ENCODE assay signal across 10 cellular contexts in the genomic region with DNA sequence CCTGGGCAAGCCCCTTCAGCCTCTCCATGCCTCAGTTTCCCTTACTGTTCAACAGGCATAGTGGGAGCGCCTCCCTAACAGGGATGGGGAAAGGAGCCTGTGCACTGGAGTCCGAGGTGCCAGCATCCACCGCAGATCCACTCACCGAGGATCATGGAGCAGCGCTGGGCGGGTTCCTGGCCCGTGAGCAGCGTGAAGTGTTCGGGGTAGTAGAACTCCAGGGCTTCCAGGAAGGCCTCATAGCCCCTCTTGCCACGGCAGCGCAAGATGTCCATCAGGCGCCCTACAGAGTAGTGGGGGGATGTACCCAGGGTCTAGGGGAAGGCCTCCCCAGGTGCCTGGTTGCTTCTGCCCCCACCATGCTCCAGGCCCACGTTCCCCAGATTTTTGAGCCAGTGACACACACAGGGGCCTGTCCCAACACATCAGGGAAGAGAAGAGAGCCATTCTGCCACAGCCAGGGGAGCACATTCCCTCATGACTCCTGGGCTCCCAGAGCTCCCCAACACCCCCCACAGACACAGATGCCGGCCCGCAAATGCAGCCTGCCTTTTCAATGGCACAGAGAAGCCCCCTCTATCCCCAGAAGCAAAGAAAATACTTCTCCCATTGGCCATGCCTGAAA. TPM values are rescaled to one million over a fixed set of nuclear protein-coding genes. Genes with fewer than 3 reads are reported as not detected.
A peak's percentile ranks its signal among the peaks of the same experiment; 100 is the strongest.
DNase-seq lines count a peak whose midpoint lies in the region; ATAC-seq and TF ChIP-seq lines count a peak whose summit lies in the region.
"Had no signal": no experiment of that assay in that cellular context is flagged by ENCODE, and none has a peak within 500 bp of the region (broad histone marks: within the 10 kb centered on the region; RNA-seq: fewer than 3 reads in every experiment).

No MANE protein-coding gene starts in this region.

- H3K4me1 Mint-ChIP-seq in activated CD4-positive, alpha-beta memory T cell treated with anti-CD3 and anti-CD28 coated beads, Interleukin-2, amount 10 ng/mL, durations not matched to agents 7 days and 5 days, result peaks cover 10% of the 10 kb centered on the region
- peaks cover 6% of the 10 kb centered on the region for H3K4me1 Mint-ChIP-seq in activated CD4-positive, alpha-beta memory T cell treated with anti-CD3 and anti-CD28 coated beads for 36 hours (ENCODE audit: low read depth)
- H3K4me1 Mint-ChIP-seq in MCF 10A (ENCODE audit: insufficient read depth, unreplicated experiment), result peaks cover 7% of the 10 kb centered on the region

- peaks cover 0 to 5% (median 0%) of the 10 kb centered on the region in 4 donors for H3K36me3 ChIP-seq in right lobe of liver
- H3K36me3 ChIP-seq in stomach, result peaks cover 0 to 21% (median 15%) of the 10 kb centered on the region in 4 donors

- TF ChIP-seq CTCF in MCF 10A (IDR thresholded peaks at IDR 0.05; ENCODE audit: unreplicated experiment) (no peak), right lobe of liver (IDR thresholded peaks at IDR 0.05) (no peak), stomach (IDR thresholded peaks at IDR 0.05) (no peak)

- H3K27ac ChIP-seq in right lobe of liver (no peak overlapping the region), stomach (peak overlapping the region in 3 of 5 donors; percentile 73 to 81 (median 78))

- H3K9me3 ChIP-seq in right lobe of liver (no peaks in the 10 kb centered on the region), stomach (no peaks in the 10 kb centered on the region)

- 88% methylated on average over 6 of the region's 15 CpGs for WGBS in right lobe of liver (ENCODE audit: insufficient coverage, low coverage, low lambda C conversion rate, missing lambda C conversion rate)
- WGBS in stomach, 5 donors, result 84 to 91% (median 86%) methylated on average over 15 of the region's 15 CpGs

- intact Hi-C loops in activated CD4-positive, alpha-beta memory T cell treated with anti-CD3 and anti-CD28 coated beads for 36 hours (cut with micrococcal nuclease), result no loop called here
- intact Hi-C loops in MCF 10A (cut with micrococcal nuclease) (no loop called here), right lobe of liver (cut with DNase I) (no loop called here), stomach (cut with DNase I; ENCODE audit: low total_unique reads) (no loop called here)

- peaks cover 46% of the 10 kb centered on the region for H3K27me3 Mint-ChIP-seq in activated CD4-positive, alpha-beta memory T cell treated with anti-CD3 and anti-CD28 coated beads, Interleukin-2, amount 10 ng/mL, durations not matched to agents 7 days and 5 days
- H3K27me3 Mint-ChIP-seq in activated CD4-positive, alpha-beta memory T cell treated with anti-CD3 and anti-CD28 coated beads for 36 hours, result peaks cover 28% of the 10 kb centered on the region
- no peaks in the 10 kb centered on the region for H3K27me3 Mint-ChIP-seq in MCF 10A (ENCODE audit: insufficient read depth, unreplicated experiment)

- POLR2A ChIA-PET in activated CD4-positive, alpha-beta memory T cell treated with anti-CD3 and anti-CD28 coated beads, Interleukin-2, amount 10 ng/mL, durations not matched to agents 7 days and 5 days (lab: Charles Lee), result no interaction called here
- POLR2A ChIA-PET in activated CD4-positive, alpha-beta memory T cell treated with anti-CD3 and anti-CD28 coated beads for 36 hours (lab: Charles Lee), result no interaction called here
- POLR2A ChIA-PET in MCF 10A (lab: Yijun Ruan, JAX), result interaction anchor here (1.5 kb wide), 1 partner anchor 90 kb away, joined by 4 read pairs; a partner anchor contains a TSS

- H3K4me3 ChIP-seq in right lobe of liver (peak overlapping the region; percentile 54 to 77 (median 72)), stomach (peak overlapping the region; percentile 56 to 82 (median 70))

- peaks cover 3% of the 10 kb centered on the region for H3K36me3 Mint-ChIP-seq in activated CD4-positive, alpha-beta memory T cell treated with anti-CD3 and anti-CD28 coated beads, Interleukin-2, amount 10 ng/mL, durations not matched to agents 7 days and 5 days (ENCODE audit: low read depth)
- H3K36me3 Mint-ChIP-seq in activated CD4-positive, alpha-beta memory T cell treated with anti-CD3 and anti-CD28 coated beads for 36 hours, result no peaks in the 10 kb centered on the region
- peaks cover 18% of the 10 kb centered on the region for H3K36me3 Mint-ChIP-seq in MCF 10A (ENCODE audit: insufficient read depth, unreplicated experiment)

- TF ChIP-seq EP300 in stomach (IDR thresholded peaks at IDR 0.05), result no peak

- no peak overlapping the region for H3K27ac Mint-ChIP-seq in activated CD4-positive, alpha-beta memory T cell treated with anti-CD3 and anti-CD28 coated beads, Interleukin-2, amount 10 ng/mL, durations not matched to agents 7 days and 5 days
- H3K27ac Mint-ChIP-seq in activated CD4-positive, alpha-beta memory T cell treated with anti-CD3 and anti-CD28 coated beads for 36 hours, result no peak overlapping the region
- H3K27ac Mint-ChIP-seq in MCF 10A (ENCODE audit: low read depth, unreplicated experiment), result peak overlapping the region; percentile 60

- no peaks in the 10 kb centered on the region for H3K9me3 Mint-ChIP-seq in activated CD4-positive, alpha-beta memory T cell treated with anti-CD3 and anti-CD28 coated beads, Interleukin-2, amount 10 ng/mL, durations not matched to agents 7 days and 5 days
- no peaks in the 10 kb centered on the region for H3K9me3 Mint-ChIP-seq in activated CD4-positive, alpha-beta memory T cell treated with anti-CD3 and anti-CD28 coated beads for 36 hours
- no peaks in the 10 kb centered on the region for H3K9me3 Mint-ChIP-seq in MCF 10A (ENCODE audit: unreplicated experiment)

- CTCF ChIA-PET in activated CD4-positive, alpha-beta memory T cell treated with anti-CD3 and anti-CD28 coated beads, Interleukin-2, amount 10 ng/mL, durations not matched to agents 7 days and 5 days (lab: Charles Lee), result no interaction called here
- CTCF ChIA-PET in activated CD4-positive, alpha-beta memory T cell treated with anti-CD3 and anti-CD28 coated beads for 36 hours (lab: Charles Lee), result no interaction called here
- CTCF ChIA-PET in MCF 10A (lab: Yijun Ruan, JAX), result interaction anchor here (0.6 to 0.8 kb wide), 2 partner anchors 107 to 800 kb away, joined by 3 read pairs; no protein-coding TSS in a partner anchor

- TF ChIP-seq POLR2A in right lobe of liver (IDR thresholded peaks at IDR 0.05) (no peak), stomach (IDR thresholded peaks at IDR 0.05) (no peak)

- no peak for DNase-seq in activated CD4-positive, alpha-beta memory T cell treated with anti-CD3 and anti-CD28 coated beads, Interleukin-2, amount 10 ng/mL, durations not matched to agents 7 days and 5 days
- DNase-seq in activated CD4-positive, alpha-beta memory T cell treated with anti-CD3 and anti-CD28 coated beads for 36 hours, result no peak
- DNase-seq in MCF 10A (ENCODE audit: unreplicated experiment) (peak; percentile 41), right lobe of liver (peak in 1 of 3 donors; percentile 30), stomach (no peak), UCSD-AML1 (lab: John Stamatoyannopoulos, UW; ENCODE audit: unreplicated experiment) (no peak), DMS53 treated with DMSO at 0.1 percent for 48 hours (lab: John Stamatoyannopoulos, UW; ENCODE audit: unreplicated experiment) (no peak)
- DNase-seq: NCI-H1417 treated with DMSO at 0.1 percent for 48 hours had no signal

- H3K27me3 ChIP-seq in right lobe of liver, result no peaks in the 10 kb centered on the region
- H3K27me3 ChIP-seq in stomach, result peaks cover 0 to 58% (median 7%) of the 10 kb centered on the region in 3 donors

- H3K4me1 ChIP-seq in right lobe of liver (peaks cover 0 to 5% (median 0%) of the 10 kb centered on the region in 4 donors), stomach (peaks cover 5 to 53% (median 34%) of the 10 kb centered on the region in 4 donors)

- ATAC-seq in right lobe of liver (no peak), HG03520 (IDR thresholded peaks at IDR 0.05; ENCODE audit: unreplicated experiment) (no peak)

- no TSS peak for BruUV-seq in MCF 10A (replicated peaks; lab: Mats Ljungman, UMichigan)

- peak overlapping the region; percentile 48 for H3K4me3 Mint-ChIP-seq in activated CD4-positive, alpha-beta memory T cell treated with anti-CD3 and anti-CD28 coated beads, Interleukin-2, amount 10 ng/mL, durations not matched to agents 7 days and 5 days
- H3K4me3 Mint-ChIP-seq in activated CD4-positive, alpha-beta memory T cell treated with anti-CD3 and anti-CD28 coated beads for 36 hours, result no peak overlapping the region
- H3K4me3 Mint-ChIP-seq in MCF 10A (ENCODE audit: unreplicated experiment), result peak overlapping the region; percentile 77

RNA-seq across cellular contexts. Expression of a gene that starts 1.3 kb away (rescaled TPM):
- under 1 TPM in 1 of 2 experiments, not detected in 1; 0.08 TPM for total RNA-seq in activated CD4-positive, alpha-beta memory T cell treated with anti-CD3 and anti-CD28 coated beads, Interleukin-2, amount 10 ng/mL, durations not matched to agents 7 days and 5 days
- under 1 TPM in 1 of 2 experiments, not detected in 1; 0.12 TPM for total RNA-seq in activated CD4-positive, alpha-beta memory T cell treated with anti-CD3 and anti-CD28 coated beads for 36 hours
- total RNA-seq in MCF 10A (2022) (20.6 and 22.7 TPM in 2 replicates), right lobe of liver (10 to 100 TPM in 5 of 6 experiments, 1 to 10 TPM in 1; 9.0 to 27.8 (median 14.2) TPM), stomach (100 to 1,000 TPM in 1 of 5 donors, 10 to 100 TPM in 2, 1 to 10 TPM in 2; 5.5 to 120 (median 28.4) TPM)
- polyA plus RNA-seq in stomach, result 10 to 100 TPM; 11.3 to 17.8 (median 13.6) TPM
- total RNA-seq: T-helper 1 cell treated with Interleukin-12 subunit alpha and Interleukin-12 subunit beta and Interleukin-4 antibody, amounts not matched to agents 30 ng/mL and 1 ng/mL, for 36 hours had no signal

RNA-seq across cellular contexts. Expression of a gene that starts 31.8 kb away (rescaled TPM):
- total RNA-seq in activated CD4-positive, alpha-beta memory T cell treated with anti-CD3 and anti-CD28 coated beads, Interleukin-2, amount 10 ng/mL, durations not matched to agents 7 days and 5 days, result 100 to 1,000 TPM; 200 to 203 TPM
- 100 to 1,000 TPM; 101 to 106 TPM for total RNA-seq in activated CD4-positive, alpha-beta memory T cell treated with anti-CD3 and anti-CD28 coated beads for 36 hours
- total RNA-seq in MCF 10A (2022) (0.56 and 1.2 TPM in 2 replicates), right lobe of liver (10 to 100 TPM in 4 of 6 experiments, 1 to 10 TPM in 2; 5.6 to 14.4 (median 10.2) TPM), stomach (10 to 100 TPM in 3 of 5 donors, 1 to 10 TPM in 2; 1.7 to 86.4 (median 11.2) TPM)
- 10 to 100 TPM in 1 of 3 donors, 1 to 10 TPM in 2; 3.8 to 10.2 (median 6.7) TPM for polyA plus RNA-seq in stomach

RNA-seq across cellular contexts. Expression of a gene that starts 42.3 kb away (rescaled TPM):
- 1 to 10 TPM in 1 of 2 experiments, under 1 TPM in 1; 0.95 to 1.1 TPM for total RNA-seq in activated CD4-positive, alpha-beta memory T cell treated with anti-CD3 and anti-CD28 coated beads, Interleukin-2, amount 10 ng/mL, durations not matched to agents 7 days and 5 days
- 1 to 10 TPM; 1.4 to 1.9 TPM for total RNA-seq in activated CD4-positive, alpha-beta memory T cell treated with anti-CD3 and anti-CD28 coated beads for 36 hours
- total RNA-seq in MCF 10A (2022) (86.0 and 148 TPM in 2 replicates), right lobe of liver (100 to 1,000 TPM in 1 of 6 experiments, 10 to 100 TPM in 5; 29.2 to 117 (median 68.0) TPM), stomach (100 to 1,000 TPM in 2 of 5 donors, 10 to 100 TPM in 3; 28.6 to 195 (median 66.3) TPM)
- polyA plus RNA-seq in stomach, result 100 to 1,000 TPM in 1 of 3 donors, 10 to 100 TPM in 2; 70.2 to 112 (median 90.1) TPM

Comparison
In these comparisons a context has a peak if more than half of its experiments do, and no peak if none do; other contexts are left out.
1. H3K27ac ChIP-seq: peak in stomach (3 of 5); none in right lobe of liver (0 of 3).
2. RNA of a gene that starts 1.3 kb away (total RNA-seq): 5.5 to 120 TPM in stomach, 20.6 to 22.7 TPM in MCF 10A and 9.0 to 27.8 TPM in right lobe of liver; 0.12 TPM in activated CD4-positive, alpha-beta memory T cell treated with anti-CD3 and anti-CD28 coated beads for 36 hours and 0.08 TPM in activated CD4-positive, alpha-beta memory T cell treated with anti-CD3 and anti-CD28 coated beads, Interleukin-2, amount 10 ng/mL, durations not matched to agents 7 days and 5 days; every median in the first group is over 4 times any median in the second.
3. RNA of a gene that starts 42.3 kb away (total RNA-seq): 86.0 to 148 TPM in MCF 10A, 29.2 to 117 TPM in right lobe of liver and 28.6 to 195 TPM in stomach; 1.4 to 1.9 TPM in activated CD4-positive, alpha-beta memory T cell treated with anti-CD3 and anti-CD28 coated beads for 36 hours and 0.95 to 1.1 TPM in activated CD4-positive, alpha-beta memory T cell treated with anti-CD3 and anti-CD28 coated beads, Interleukin-2, amount 10 ng/mL, durations not matched to agents 7 days and 5 days; every median in the first group is over 10 times any median in the second.